9 cellular contexts compared by ENCODE assay signal in genomic region chr12:124727244-124727673, GRCh38.
DNase-seq lines count a peak whose midpoint lies in the region; ATAC-seq, FAIRE-seq and TF ChIP-seq lines count a peak whose summit lies in the region.
"Had no signal": no experiment of that assay in that cellular context is flagged by ENCODE, and none has a peak within 500 bp of the region (broad histone marks: within the 10 kb centered on the region; RNA-seq: fewer than 3 reads in every experiment).

No MANE protein-coding gene starts in this region.

- H2AFZ ChIP-seq in astrocyte (ENCODE audit: low read depth, low read length), result peak overlapping the region; percentile 70

- CTCF ChIA-PET in CD4-positive, alpha-beta T cell (lab: Charles Lee), result no interaction called here

- H3K36me3 ChIP-seq in astrocyte (ENCODE audit: insufficient read depth, low read length) (no peaks in the 10 kb centered on the region), tibial artery (no peaks in the 10 kb centered on the region)

- peaks cover 10% of the 10 kb centered on the region for H3K9me3 Mint-ChIP-seq in astrocyte (ENCODE audit: unreplicated experiment)
- H3K9me3 Mint-ChIP-seq in CD4-positive, alpha-beta T cell, result no peaks in the 10 kb centered on the region
- H3K9me3 Mint-ChIP-seq: T-helper 1 cell treated with Interleukin-12 subunit alpha and Interleukin-12 subunit beta and Interleukin-4 antibody, amounts not matched to agents 30 μg/mL and 1 μg/mL, for 36 hours had no signal

- peak; percentile 92 for ATAC-seq in left lobe of liver
- ATAC-seq in CD4-positive, alpha-beta T cell (ENCODE audit: poor library complexity), result no peak
- ATAC-seq in HG03135 (IDR thresholded peaks at IDR 0.05; ENCODE audit: unreplicated experiment), result no peak

- peaks cover 19% of the 10 kb centered on the region for H3K4me1 Mint-ChIP-seq in astrocyte (ENCODE audit: low read depth, unreplicated experiment)
- no peaks in the 10 kb centered on the region for H3K4me1 Mint-ChIP-seq in CD4-positive, alpha-beta T cell (ENCODE audit: low read depth)

- H3K9me3 ChIP-seq in astrocyte (ENCODE audit: insufficient read depth, low read depth, low read length) (no peaks in the 10 kb centered on the region), tibial artery (peaks cover 0 to 7% (median 0%) of the 10 kb centered on the region in 3 donors)
- H3K9me3 ChIP-seq in CD4-positive, alpha-beta T cell (ENCODE audit: control insufficient read depth, low read length), result no peaks in the 10 kb centered on the region

- no peak overlapping the region for H3K4me3 ChIP-seq in astrocyte (ENCODE audit: insufficient read depth, low read depth, low read length)
- H3K4me3 ChIP-seq in tibial artery, result no peak overlapping the region

- no peak overlapping the region for H3K27ac Mint-ChIP-seq in astrocyte (ENCODE audit: unreplicated experiment)
- no peak overlapping the region for H3K27ac Mint-ChIP-seq in CD4-positive, alpha-beta T cell
- H3K27ac Mint-ChIP-seq: T-helper 1 cell treated with Interleukin-12 subunit alpha and Interleukin-12 subunit beta and Interleukin-4 antibody, amounts not matched to agents 30 μg/mL and 1 μg/mL, for 36 hours had no signal

- intact Hi-C loops in tibial artery (cut with DNase I; ENCODE audit: low total_unique reads), result no loop called here
- intact Hi-C loops in CD4-positive, alpha-beta T cell (cut with DNase I, micrococcal nuclease), result no loop called here

- H3K4me3 Mint-ChIP-seq in astrocyte (ENCODE audit: unreplicated experiment), result no peak overlapping the region
- H3K4me3 Mint-ChIP-seq in CD4-positive, alpha-beta T cell, result no peak overlapping the region
- H3K4me3 Mint-ChIP-seq: T-helper 1 cell treated with Interleukin-12 subunit alpha and Interleukin-12 subunit beta and Interleukin-4 antibody, amounts not matched to agents 30 μg/mL and 1 μg/mL, for 36 hours had no signal

- H3K4me1 ChIP-seq in astrocyte (ENCODE audit: insufficient read depth, low read length) (peaks cover 25% of the 10 kb centered on the region), tibial artery (peaks cover 0 to 23% (median 14%) of the 10 kb centered on the region in 4 donors)

- peak overlapping the region; percentile 60 for H3K4me2 ChIP-seq in astrocyte (ENCODE audit: low read length)

- peaks cover 6% of the 10 kb centered on the region for H3K36me3 Mint-ChIP-seq in astrocyte (ENCODE audit: low read depth, unreplicated experiment)
- H3K36me3 Mint-ChIP-seq in CD4-positive, alpha-beta T cell (ENCODE audit: low read depth), result no peaks in the 10 kb centered on the region

- no peaks in the 10 kb centered on the region for H3K79me2 ChIP-seq in astrocyte (ENCODE audit: insufficient read depth, low read length)

- DNase-seq in AML-193 (lab: John Stamatoyannopoulos, UW) (peak; percentile 98), HS-5 (ENCODE audit: low read depth) (peak; percentile 50), astrocyte (ENCODE audit: low read depth) (peak; percentile 56), left lobe of liver (ENCODE audit: low spot score) (peak; percentile 98), tibial artery (peak; percentile 77 to 85), NCI-H1694 treated with DMSO at 0.1 percent for 48 hours (lab: John Stamatoyannopoulos, UW) (no peak)
- DNase-seq in CD4-positive, alpha-beta T cell, result no peak

- FAIRE-seq in astrocyte (lab: Jason Lieb, UNC), result no peak

- POLR2A ChIA-PET in CD4-positive, alpha-beta T cell (lab: Charles Lee), result no interaction called here

- TF ChIP-seq CTCF in astrocyte (IDR thresholded peaks at IDR 0.05; ENCODE audit: insufficient read depth, low read depth, low read length) (no peak), tibial artery (IDR thresholded peaks at IDR 0.05) (no peak)
- no peak for TF ChIP-seq CTCF in CD4-positive, alpha-beta T cell (IDR thresholded peaks at IDR 0.05)

- no peaks in the 10 kb centered on the region for H4K20me1 ChIP-seq in astrocyte (ENCODE audit: insufficient read depth, low read length)

- H3K27me3 ChIP-seq in astrocyte (ENCODE audit: insufficient read depth, low read length) (no peaks in the 10 kb centered on the region), tibial artery (no peaks in the 10 kb centered on the region)
- no peaks in the 10 kb centered on the region for H3K27me3 ChIP-seq in CD4-positive, alpha-beta T cell (ENCODE audit: control insufficient read depth, insufficient read depth, low read length)

- H3K27ac ChIP-seq in astrocyte (ENCODE audit: low read depth, low read length), result no peak overlapping the region
- no peak overlapping the region for H3K27ac ChIP-seq in tibial artery
- no peak overlapping the region for H3K27ac ChIP-seq in CD4-positive, alpha-beta T cell (ENCODE audit: low read depth, low read length)

- no peaks in the 10 kb centered on the region for H3K27me3 Mint-ChIP-seq in astrocyte (ENCODE audit: low read depth, unreplicated experiment)
- H3K27me3 Mint-ChIP-seq in CD4-positive, alpha-beta T cell, result no peaks in the 10 kb centered on the region

- H3K9ac ChIP-seq in astrocyte (ENCODE audit: low read length), result no peak overlapping the region

Comparison
In these comparisons a context has a peak if more than half of its experiments do, and no peak if none do; other contexts are left out.
1. DNase-seq: peak in AML-193 (2 of 2), HS-5 (single experiment), astrocyte (single experiment), left lobe of liver (single experiment) and tibial artery (2 of 2); none in CD4-positive, alpha-beta T cell (0 of 10) and NCI-H1694 treated with DMSO at 0.1 percent for 48 hours (single experiment).